ENCODE assay signal across 13 cellular contexts in the genomic region with DNA sequence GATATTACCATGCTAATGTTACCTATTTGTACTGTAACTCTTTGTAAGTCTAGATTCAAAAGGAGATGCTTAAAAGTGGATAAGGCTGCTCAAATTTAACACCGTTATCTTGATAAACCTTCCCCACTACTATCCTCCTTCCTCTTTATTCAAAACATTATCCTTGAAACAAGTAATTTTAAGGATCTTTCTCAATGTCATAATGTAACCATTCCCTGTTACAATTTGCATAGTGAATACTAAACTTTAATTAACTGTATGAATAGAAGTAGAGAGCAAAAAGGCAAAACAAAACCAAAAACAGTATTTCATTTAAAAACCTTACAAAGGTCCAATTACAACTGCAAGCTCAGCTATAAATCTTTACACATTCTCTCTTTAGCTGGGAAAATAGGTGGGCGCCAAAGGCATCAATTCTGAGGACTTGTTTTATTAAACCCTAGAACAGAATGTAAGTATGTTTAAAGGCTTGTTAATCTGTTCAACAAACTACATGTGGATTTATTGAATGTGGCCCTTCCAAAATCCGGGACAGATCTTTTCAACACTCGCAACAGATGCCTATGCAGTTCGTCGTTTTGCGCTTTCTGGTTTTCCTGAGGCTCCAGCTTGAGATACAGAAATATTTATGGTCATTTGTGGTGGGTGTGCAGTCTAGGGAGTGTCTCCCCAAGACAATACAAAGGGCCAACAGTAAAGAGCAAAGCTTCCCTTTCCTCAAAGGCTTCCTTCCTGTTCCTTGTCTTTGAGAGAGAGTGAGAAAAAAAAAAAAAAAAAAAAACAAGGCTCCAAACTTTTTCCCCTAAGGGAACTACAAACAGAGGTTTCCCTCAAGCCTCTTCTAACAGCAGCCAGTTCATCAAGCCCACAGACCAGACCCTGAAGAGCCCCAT. TPM values are rescaled to one million over a fixed set of nuclear protein-coding genes. Genes with fewer than 3 reads are reported as not detected.
DNase-seq lines count a peak whose midpoint lies in the region; ATAC-seq, FAIRE-seq and TF ChIP-seq lines count a peak whose summit lies in the region.
"Had no signal": no experiment of that assay in that cellular context is flagged by ENCODE, and none has a peak within 500 bp of the region (broad histone marks: within the 10 kb centered on the region; RNA-seq: fewer than 3 reads in every experiment).

No MANE protein-coding gene starts in this region.

- POLR2A ChIA-PET in SK-N-SH (lab: Yijun Ruan, JAX) (interaction anchor here (0.8 kb wide), 1 partner anchor 150 kb away, joined by 4 read pairs; the partner anchor contains the start of gene NHLRC1), H1 (lab: Charles Lee; ENCODE audit: partially characterized antibody) (interaction anchor here (1.7 to 2.1 kb wide), 2 partner anchors 10 to 51 kb away, joined by 4 read pairs; no protein-coding TSS in a partner anchor)

- no peaks in the 10 kb centered on the region for H3K27me3 ChIP-seq in SK-N-SH (ENCODE audit: insufficient read depth)
- peaks cover 0 to 1% (median 0%) of the 10 kb centered on the region in 4 experiments; a peak in 1 of 7 replicates for H3K27me3 ChIP-seq in H1 (replicated peaks in 1 of 4; ENCODE audit: control insufficient read depth in 3 of 4, extremely low read depth in 1 of 4, insufficient read depth in 3 of 4, low read length in 3 of 4)
- no peaks in the 10 kb centered on the region for H3K27me3 ChIP-seq in mesendoderm (ENCODE audit: insufficient read depth, low read length, poor library complexity)
- no peaks in the 10 kb centered on the region for H3K27me3 ChIP-seq in upper lobe of right lung
- H3K27me3 ChIP-seq: pancreas had no signal

- H3K4me1 ChIP-seq in SK-N-SH (ENCODE audit: control insufficient read depth in 1 of 2, insufficient read depth in 2 of 2, low read depth in 1 of 2, low read length in 1 of 2) (peaks cover 7 to 42% of the 10 kb centered on the region in 2 experiments; a peak in 3 of 4 replicates), H1 (replicated peaks in 1 of 4; ENCODE audit: control insufficient read depth in 3 of 4, insufficient read depth in 4 of 4, low read length in 3 of 4) (peaks cover 0 to 7% (median 3%) of the 10 kb centered on the region in 4 experiments; a peak in 4 of 7 replicates), mesendoderm (ENCODE audit: control insufficient read depth, low read depth, low read length) (peaks cover 8% of the 10 kb centered on the region), upper lobe of right lung (peaks cover 20% of the 10 kb centered on the region)
- H3K4me1 ChIP-seq: pancreas had no signal

- no peak overlapping the region for H2BK5ac ChIP-seq in H1 (ENCODE audit: low read depth, low read length)
- no peak overlapping the region for H2BK5ac ChIP-seq in mesendoderm (ENCODE audit: low read length)

- CTCF ChIA-PET in SK-N-SH (lab: Yijun Ruan, JAX) (interaction anchor here (1.0 kb wide), 1 partner anchor 10 kb away, joined by 3 read pairs; no protein-coding TSS in a partner anchor), H1 (lab: Charles Lee; ENCODE audit: partially characterized antibody) (interaction anchor here (0.8 to 1.8 kb wide), 3 partner anchors 8 to 153 kb away, joined by 3 to 7 read pairs (median 5); partner anchors contain the start of gene NHLRC1)

- no peak for TF ChIP-seq POLR2A in H1 (IDR thresholded peaks at IDR 0.05; ENCODE audit: control extremely low read depth in 1 of 2, low read depth in 2 of 2, low read length in 2 of 2)

- no peak overlapping the region for H3K4me3 ChIP-seq in SK-N-SH (ENCODE audit: low read depth in 2 of 2, low read length in 1 of 2)
- H3K4me3 ChIP-seq in H1 (ENCODE audit: extremely low read depth in 1 of 4, insufficient read depth in 2 of 4, low read depth in 3 of 4, low read length in 4 of 4), result no peak overlapping the region
- no peak overlapping the region for H3K4me3 ChIP-seq in mesendoderm (ENCODE audit: low read length)
- no peak overlapping the region for H3K4me3 ChIP-seq in upper lobe of right lung
- H3K4me3 ChIP-seq: pancreas had no signal

- WGBS in SK-N-SH (ENCODE audit: low lambda C conversion rate), result 93% methylated on average over 7 of the region's 7 CpGs
- WGBS in H1 (ENCODE audit: extremely low coverage in 1 of 2, insufficient coverage in 1 of 2, insufficient read length in 1 of 2, insufficient replicate concordance in 2 of 2, low coverage in 1 of 2, low lambda C conversion rate in 2 of 2, missing lambda C conversion rate in 1 of 2), 2 experiments, result 90 to 100% methylated on average over 1 to 7 of the region's 7 CpGs
- WGBS in mesendoderm (ENCODE audit: extremely low coverage, insufficient coverage, low lambda C conversion rate), result 100% methylated on average over 1 of the region's 7 CpGs

- no peak for TF ChIP-seq RAD21 in SK-N-SH (IDR thresholded peaks at IDR 0.05; ENCODE audit: low read length)
- no peak for TF ChIP-seq RAD21 in H1 (IDR thresholded peaks at IDR 0.05 in 1 of 2, conservative IDR thresholded peaks at IDR 0.05 in 1 of 2; ENCODE audit: low read depth in 2 of 2, low read length in 2 of 2)

- H2AK5ac ChIP-seq in H1 (ENCODE audit: low read depth, low read length) (no peak overlapping the region), mesendoderm (ENCODE audit: low read length) (no peak overlapping the region)

- no peak for FAIRE-seq in H1 (lab: Jason Lieb, UNC)
- FAIRE-seq: pancreas had no signal

- H2BK20ac ChIP-seq in H1 (ENCODE audit: low read length), result no peak overlapping the region

- H3K23ac ChIP-seq in H1 (ENCODE audit: insufficient read length) (peak overlapping the region; percentile 54), mesendoderm (ENCODE audit: low read length) (no peak overlapping the region)

- intact Hi-C loops in upper lobe of right lung (cut with DNase I), result no loop called here

- H3K9me3 ChIP-seq in SK-N-SH (no peaks in the 10 kb centered on the region), H1 (ENCODE audit: insufficient read depth in 2 of 2, low read depth in 1 of 2, low read length in 1 of 2) (no peaks in the 10 kb centered on the region), upper lobe of right lung (no peaks in the 10 kb centered on the region)
- H3K9me3 ChIP-seq: pancreas had no signal

- H3K79me2 ChIP-seq in SK-N-SH (ENCODE audit: insufficient read depth) (peaks cover 98% of the 10 kb centered on the region), H1 (ENCODE audit: control insufficient read depth in 1 of 2, insufficient read depth in 2 of 2, low read length in 2 of 2) (peaks cover 0 to 82% of the 10 kb centered on the region in 2 experiments; a peak in 3 of 4 replicates), mesendoderm (ENCODE audit: control insufficient read depth, insufficient read depth, low read length) (peaks cover 9% of the 10 kb centered on the region)

- peaks cover 34% of the 10 kb centered on the region for H3F3A ChIP-seq in SK-N-SH (replicated peaks; ENCODE audit: insufficient read depth)

- H3K4ac ChIP-seq in H1 (replicated peaks; ENCODE audit: insufficient read length, low read depth, low read length) (no peak overlapping the region), mesendoderm (ENCODE audit: low read depth, low read length) (no peak overlapping the region)

- H2BK12ac ChIP-seq in H1 (ENCODE audit: low read depth, low read length), result no peak overlapping the region

- no peak overlapping the region for H4K5ac ChIP-seq in H1 (ENCODE audit: insufficient read length, low read depth, low read length)
- no peak overlapping the region for H4K5ac ChIP-seq in mesendoderm (ENCODE audit: low read length)

- H3K23me2 ChIP-seq in H1 (ENCODE audit: low read depth, low read length), result no peaks in the 10 kb centered on the region

- TF ChIP-seq CTCF in SK-N-SH (IDR thresholded peaks at IDR 0.05), result no peak
- TF ChIP-seq CTCF in H1 (IDR thresholded peaks at IDR 0.05; ENCODE audit: control extremely low read depth in 1 of 3, insufficient read depth in 1 of 3, low read depth in 1 of 3, low read length in 3 of 3), result no peak
- no peak for TF ChIP-seq CTCF in upper lobe of right lung (IDR thresholded peaks at IDR 0.05)

- no peak overlapping the region for H4K91ac ChIP-seq in H1 (replicated peaks; ENCODE audit: insufficient read length, low read length)

- H3K27ac ChIP-seq in SK-N-SH (ENCODE audit: low read depth in 2 of 2, low read length in 1 of 2), result peak overlapping the region in 1 of 2 experiments; percentile 82; a peak in 2 of 4 replicates
- H3K27ac ChIP-seq in H1 (ENCODE audit: low read depth, low read length), result no peak overlapping the region
- H3K27ac ChIP-seq in mesendoderm (ENCODE audit: low read depth, low read length), result no peak overlapping the region
- no peak overlapping the region for H3K27ac ChIP-seq in upper lobe of right lung
- H3K27ac ChIP-seq: 22Rv1, pancreas had no signal

- H3K9me2 ChIP-seq in SK-N-SH, result no peaks in the 10 kb centered on the region

- H3K36me3 ChIP-seq in SK-N-SH (replicated peaks in 1 of 2; ENCODE audit: control insufficient read depth in 1 of 2, insufficient read depth in 2 of 2, low read length in 1 of 2) (no peaks in the 10 kb centered on the region), H1 (ENCODE audit: control insufficient read depth in 2 of 4, insufficient read depth in 4 of 4, low read length in 3 of 4) (peaks cover 0 to 3% (median 0%) of the 10 kb centered on the region in 4 experiments; a peak in 1 of 8 replicates), mesendoderm (ENCODE audit: control insufficient read depth, insufficient read depth, low read length) (no peaks in the 10 kb centered on the region), upper lobe of right lung (no peaks in the 10 kb centered on the region)
- H3K36me3 ChIP-seq: pancreas had no signal

- peak overlapping the region; percentile 20; the same call in 1 of the 2 replicates for H3K4me2 ChIP-seq in SK-N-SH
- H3K4me2 ChIP-seq in H1 (ENCODE audit: insufficient read depth in 1 of 2, low read depth in 2 of 2, low read length in 2 of 2), result no peak overlapping the region
- H3K4me2 ChIP-seq in mesendoderm (ENCODE audit: low read length), result no peak overlapping the region

- H3K79me1 ChIP-seq in H1 (ENCODE audit: low read depth, low read length) (peaks cover 10% of the 10 kb centered on the region), mesendoderm (ENCODE audit: low read length) (peaks cover 16% of the 10 kb centered on the region)

- H3K14ac ChIP-seq in H1 (ENCODE audit: insufficient read length), result no peak overlapping the region

- ATAC-seq in SK-N-SH treated with all-trans-retinoic acid at 6 μM for 48 hours, result no peak
- peak; percentile 54 for ATAC-seq in upper lobe of right lung
- no peak for ATAC-seq in HG02884 (IDR thresholded peaks at IDR 0.05; ENCODE audit: unreplicated experiment)
- no peak for ATAC-seq in GM19328 (IDR thresholded peaks at IDR 0.05; ENCODE audit: unreplicated experiment)
- ATAC-seq: activated T-helper 17 cell treated with anti-CD3 and anti-CD28 coated beads, Interleukin-2, amount 50 U/mL, for 72 hours had no signal

- H2BK15ac ChIP-seq in H1 (ENCODE audit: low read length) (no peak overlapping the region), mesendoderm (replicated peaks; ENCODE audit: low read depth) (no peak overlapping the region)

- H3K18ac ChIP-seq in H1 (ENCODE audit: extremely low read depth, low read length) (peak overlapping the region; percentile 24; the same call in 1 of the 2 replicates), mesendoderm (ENCODE audit: low read length) (peak overlapping the region; percentile 91)

- H2AFZ ChIP-seq in SK-N-SH (ENCODE audit: low read depth) (no peak overlapping the region), H1 (ENCODE audit: low read length) (no peak overlapping the region)

- no peak for TF ChIP-seq EP300 in SK-N-SH (IDR thresholded peaks at IDR 0.05; ENCODE audit: borderline replicate concordance in 1 of 2, low read depth in 1 of 2, low read length in 1 of 2)
- no peak for TF ChIP-seq EP300 in H1 (IDR thresholded peaks at IDR 0.05; ENCODE audit: borderline replicate concordance in 1 of 2, low read depth in 2 of 2, low read length in 2 of 2)

- H3K9ac ChIP-seq in SK-N-SH (peak overlapping the region; percentile 15; the same call in 1 of the 2 replicates), H1 (replicated peaks in 1 of 4; ENCODE audit: extremely low read depth in 1 of 4, low read depth in 3 of 4, low read length in 3 of 4) (no peak overlapping the region; a peak in 1 of 7 replicates), mesendoderm (ENCODE audit: low read length) (peak overlapping the region; percentile 23)

- H4K8ac ChIP-seq in H1 (ENCODE audit: extremely low read depth, insufficient read depth, low read length), result no peak overlapping the region
- no peak overlapping the region for H4K8ac ChIP-seq in mesendoderm (ENCODE audit: low read depth, low read length)

- DNase-seq in SK-N-SH, result no peak
- no peak for DNase-seq in H1 (ENCODE audit: low read depth in 1 of 2, low spot score in 2 of 2)
- DNase-seq in mesendoderm, result peak; percentile 40
- DNase-seq in upper lobe of right lung, result no peak
- no peak for DNase-seq in NCI-H2081 treated with DMSO at 0.1 percent for 48 hours (lab: John Stamatoyannopoulos, UW)
- DNase-seq: MM.1S, NCI-H345, pancreas had no signal

- H4K20me1 ChIP-seq in SK-N-SH (ENCODE audit: insufficient read depth) (peaks cover 4% of the 10 kb centered on the region), H1 (replicated peaks in 1 of 2; ENCODE audit: control insufficient read depth in 1 of 2, insufficient read depth in 2 of 2, low read length in 2 of 2) (peaks cover 0 to 9% of the 10 kb centered on the region in 2 experiments)

- H2BK120ac ChIP-seq in H1 (replicated peaks; ENCODE audit: low read depth, low read length), result no peak overlapping the region
- peak overlapping the region; percentile 49 for H2BK120ac ChIP-seq in mesendoderm (ENCODE audit: low read depth, low read length)

- H3K56ac ChIP-seq in H1 (replicated peaks; ENCODE audit: insufficient read length, low read depth, low read length) (no peak overlapping the region), mesendoderm (ENCODE audit: low read length) (peak overlapping the region; percentile 44)

RNA-seq across cellular contexts. Expression of gene KIF13A, which starts 15.1 kb away (rescaled TPM):
- 18.2 and 23.1 TPM in 2 replicates for polyA plus RNA-seq in SK-N-SH (2012; rRNA removed)
- 20.1 and 21.5 TPM in 2 replicates for polyA plus RNA-seq in SK-N-SH (2012; cell fraction: cytosol; rRNA removed)
- polyA plus RNA-seq in SK-N-SH (2012; cell fraction: nucleus; rRNA removed), result 14.1 and 23.0 TPM in 2 replicates
- total RNA-seq in H1 (2021; fragmentation: NEBNext Ultra II Directional; extraction: Animal tissue kit (Norgen Biotek cat#: 25700)), result 40.8 and 43.3 TPM in 2 replicates
- 10.4 and 14.7 TPM in 2 replicates for polyA plus RNA-seq in H1 (2011; rRNA removed)
- polyA plus RNA-seq in H1 (2011; cell fraction: cytosol; rRNA removed), result 18.0 TPM
- polyA plus RNA-seq in H1 (2011; cell fraction: nucleus; rRNA removed), result 20.1 TPM
- polyA plus RNA-seq in H1 (2012, experiment 1 of 2), result 20.9 to 26.8 TPM (median 23.9 TPM) in 4 replicates
- 4.9 TPM for polyA plus RNA-seq in H1 (2012, experiment 2 of 2)
- polyA plus RNA-seq in H1 (2013, experiment 1 of 2), result 14.8 TPM
- 14.9 TPM for polyA plus RNA-seq in H1 (2013, experiment 2 of 2)
- 30.6 and 36.4 TPM in 2 replicates for polyA minus RNA-seq in H1 (2011; rRNA and poly(A)+ RNA removed)
- 24.3 TPM for polyA minus RNA-seq in H1 (2011; cell fraction: cytosol; rRNA and poly(A)+ RNA removed)
- 37.2 TPM for polyA minus RNA-seq in H1 (2011; cell fraction: nucleus; rRNA and poly(A)+ RNA removed)
- polyA plus RNA-seq in mesendoderm (2013, experiment 1 of 2), result 16.8 TPM
- polyA plus RNA-seq in mesendoderm (2013, experiment 2 of 2), result 16.8 TPM
- 59.0 TPM for total RNA-seq in upper lobe of right lung

Comparison
In these comparisons a context has a peak if more than half of its experiments do, and no peak if none do; other contexts are left out.
1. H3K9ac ChIP-seq: peak in SK-N-SH (single experiment) and mesendoderm (single experiment); none in H1 (0 of 4).